In the genomic region with DNA sequence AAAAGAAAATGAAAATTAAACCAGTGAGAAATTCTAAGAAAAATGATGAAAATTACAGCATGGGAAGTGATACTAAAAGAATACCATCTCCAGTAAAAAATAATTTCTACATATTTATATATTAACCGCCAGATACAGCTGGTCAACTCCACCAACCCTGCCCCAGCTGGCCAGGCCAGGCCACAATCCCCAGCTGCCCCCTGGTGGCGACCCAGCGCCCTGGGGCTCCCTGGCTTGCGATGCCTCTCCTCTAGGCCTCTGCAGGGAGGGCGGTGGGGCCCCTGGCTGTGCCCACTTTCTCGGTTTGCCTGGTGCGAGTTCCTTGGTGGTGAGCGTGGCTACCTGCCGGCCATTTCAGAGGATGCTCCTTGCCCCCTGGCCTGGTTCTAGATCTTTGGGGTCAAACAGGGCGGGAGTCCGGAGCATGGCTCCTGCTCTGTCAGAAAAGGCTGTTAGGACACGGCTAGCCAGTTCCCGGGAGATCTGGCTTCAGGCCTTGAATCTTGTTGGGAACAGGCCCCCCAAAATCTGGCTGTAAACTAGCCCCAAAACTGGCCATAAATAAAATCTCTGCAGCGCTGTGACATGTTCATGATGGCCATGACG, we compare ENCODE assay signal across 8 cellular contexts. TPM values are rescaled to one million over a fixed set of nuclear protein-coding genes. Genes with fewer than 3 reads are reported as not detected.
DNase-seq lines count a peak whose midpoint lies in the region; ATAC-seq and TF ChIP-seq lines count a peak whose summit lies in the region.

No MANE protein-coding gene starts in this region.

- intact Hi-C loops in colonic mucosa (cut with DNase I) (loop anchor here (2.0 kb wide), 2 partner anchors 42 to 132 kb away; no protein-coding TSS in a partner anchor), left lung (cut with DNase I) (loop anchor here in 1 of 2 donors (5.0 kb wide), 2 partner anchors 43 to 128 kb away; no protein-coding TSS in a partner anchor)

- peaks cover 8% of the 10 kb centered on the region for H3K27me3 ChIP-seq in colonic mucosa
- peaks cover 0 to 19% of the 10 kb centered on the region in 2 donors for H3K27me3 ChIP-seq in left lung

- peaks cover 8% of the 10 kb centered on the region for H3K4me1 Mint-ChIP-seq in activated CD4-positive, alpha-beta T cell treated with anti-CD3 and anti-CD28 coated beads, Interleukin-2, amount 10 ng/mL, durations not matched to agents 7 days and 5 days

- peaks cover 4% of the 10 kb centered on the region for H3K4me1 ChIP-seq in colonic mucosa
- H3K4me1 ChIP-seq in left lung = peaks cover 25 to 58% of the 10 kb centered on the region in 2 donors

- POLR2A ChIA-PET in activated CD4-positive, alpha-beta T cell treated with anti-CD3 and anti-CD28 coated beads, Interleukin-2, amount 10 ng/mL, durations not matched to agents 7 days and 5 days (lab: Charles Lee) = interaction anchor here (0.6 kb wide), 1 partner anchor 25 kb away, joined by 4 read pairs; no protein-coding TSS in a partner anchor

- H3K4me3 Mint-ChIP-seq in activated CD4-positive, alpha-beta T cell treated with anti-CD3 and anti-CD28 coated beads, Interleukin-2, amount 10 ng/mL, durations not matched to agents 7 days and 5 days = no peak overlapping the region

- TF ChIP-seq CTCF in colonic mucosa (IDR thresholded peaks at IDR 0.05) (peak; percentile 97), left lung (IDR thresholded peaks at IDR 0.05) (peak; percentile 87 to 97)

- H3K9me3 ChIP-seq in colonic mucosa = no peaks in the 10 kb centered on the region
- H3K9me3 ChIP-seq in left lung = no peaks in the 10 kb centered on the region

- H3K27ac ChIP-seq in colonic mucosa (no peak overlapping the region), left lung (peak overlapping the region in 1 of 2 donors; percentile 35)

- peak; percentile 16 for DNase-seq in SIG-M5 treated with dmso at 0.1 percent for 504 hours (lab: John Stamatoyannopoulos, UW; ENCODE audit: unreplicated experiment)
- no peak for DNase-seq in SIG-M5 (lab: John Stamatoyannopoulos, UW)
- DNase-seq in NCI-H1092 treated with DMSO at 0.1 percent for 48 hours (lab: John Stamatoyannopoulos, UW) = peak; percentile 54
- DNase-seq in activated CD4-positive, alpha-beta T cell treated with anti-CD3 and anti-CD28 coated beads, Interleukin-2, amount 10 ng/mL, durations not matched to agents 7 days and 5 days = peak; percentile 76
- DNase-seq in colonic mucosa = peak; percentile 84
- peak; percentile 82 to 96 for DNase-seq in left lung
- peak; percentile 22 to 67 (median 39) for DNase-seq in stimulated activated CD4-positive, alpha-beta T cell treated with anti-CD3 and anti-CD28 coated beads, TNF-alpha, amount 100 ng/mL, for 1 hour (ENCODE audit: low read depth in 3 of 3, low spot score in 1 of 3)

- no peaks in the 10 kb centered on the region for H3K36me3 Mint-ChIP-seq in activated CD4-positive, alpha-beta T cell treated with anti-CD3 and anti-CD28 coated beads, Interleukin-2, amount 10 ng/mL, durations not matched to agents 7 days and 5 days (ENCODE audit: low read depth)

- no peak overlapping the region for H3K27ac Mint-ChIP-seq in activated CD4-positive, alpha-beta T cell treated with anti-CD3 and anti-CD28 coated beads, Interleukin-2, amount 10 ng/mL, durations not matched to agents 7 days and 5 days

- H3K9ac ChIP-seq in colonic mucosa (ENCODE audit: low read depth in 2 of 2, low read length in 2 of 2) = no peak overlapping the region

- no peaks in the 10 kb centered on the region for H3K36me3 ChIP-seq in colonic mucosa
- H3K36me3 ChIP-seq in left lung = peaks cover 0 to 31% of the 10 kb centered on the region in 2 donors

- ATAC-seq in left lung = peak; percentile 78
- ATAC-seq in GM18517 (IDR thresholded peaks at IDR 0.05; ENCODE audit: unreplicated experiment) = no peak

- H3K4me3 ChIP-seq in colonic mucosa = no peak overlapping the region
- no peak overlapping the region for H3K4me3 ChIP-seq in left lung

- H3K9me3 Mint-ChIP-seq in activated CD4-positive, alpha-beta T cell treated with anti-CD3 and anti-CD28 coated beads, Interleukin-2, amount 10 ng/mL, durations not matched to agents 7 days and 5 days = no peaks in the 10 kb centered on the region

- H3K27me3 Mint-ChIP-seq in activated CD4-positive, alpha-beta T cell treated with anti-CD3 and anti-CD28 coated beads, Interleukin-2, amount 10 ng/mL, durations not matched to agents 7 days and 5 days = peaks cover 2% of the 10 kb centered on the region

- CTCF ChIA-PET in activated CD4-positive, alpha-beta T cell treated with anti-CD3 and anti-CD28 coated beads, Interleukin-2, amount 10 ng/mL, durations not matched to agents 7 days and 5 days (lab: Charles Lee) = interaction anchor here (0.5 to 2.0 kb wide), 15 partner anchors 9 to 720 kb away, joined by 3 to 9 read pairs (median 3); a partner anchor contains a TSS

RNA-seq across cellular contexts. Expression of a gene that starts 14.5 kb away (rescaled TPM):
- under 1 TPM; 0.12 to 0.17 TPM for total RNA-seq in activated CD4-positive, alpha-beta T cell treated with anti-CD3 and anti-CD28 coated beads, Interleukin-2, amount 10 ng/mL, durations not matched to agents 7 days and 5 days
- 1 to 10 TPM in 1 of 2 donors, under 1 TPM in 1; 0.89 to 4.1 TPM for total RNA-seq in colonic mucosa
- 10 to 100 TPM; 28.9 to 31.0 TPM for total RNA-seq in left lung

RNA-seq across cellular contexts. Expression of a gene that starts 20.7 kb away (rescaled TPM):
- 10 to 100 TPM; 35.1 to 39.3 TPM for total RNA-seq in activated CD4-positive, alpha-beta T cell treated with anti-CD3 and anti-CD28 coated beads, Interleukin-2, amount 10 ng/mL, durations not matched to agents 7 days and 5 days
- total RNA-seq in colonic mucosa (10 to 100 TPM; 28.2 to 43.6 TPM), left lung (10 to 100 TPM; 26.2 to 44.6 TPM)

RNA-seq across cellular contexts. Expression of a gene that starts 41.3 kb away (rescaled TPM):
- total RNA-seq in activated CD4-positive, alpha-beta T cell treated with anti-CD3 and anti-CD28 coated beads, Interleukin-2, amount 10 ng/mL, durations not matched to agents 7 days and 5 days = not detected
- total RNA-seq in colonic mucosa = 1 to 10 TPM; 2.7 to 4.1 TPM
- 10 to 100 TPM; 24.5 to 28.3 TPM for total RNA-seq in left lung

RNA-seq across cellular contexts. Expression of a gene that starts 57.6 kb away (rescaled TPM):
- 10 to 100 TPM; 19.3 to 19.7 TPM for total RNA-seq in activated CD4-positive, alpha-beta T cell treated with anti-CD3 and anti-CD28 coated beads, Interleukin-2, amount 10 ng/mL, durations not matched to agents 7 days and 5 days
- total RNA-seq in colonic mucosa (10 to 100 TPM in 1 of 2 donors, 1 to 10 TPM in 1; 5.4 to 15.4 TPM), left lung (10 to 100 TPM in 1 of 2 donors, 1 to 10 TPM in 1; 6.4 to 12.8 TPM)

Comparison
In these comparisons a context has a peak if more than half of its experiments do, and no peak if none do; other contexts are left out.
1. RNA of a gene that starts 14.5 kb away (total RNA-seq): 28.9 to 31.0 TPM in left lung; 0.89 to 4.1 TPM in colonic mucosa and 0.12 to 0.17 TPM in activated CD4-positive, alpha-beta T cell treated with anti-CD3 and anti-CD28 coated beads, Interleukin-2, amount 10 ng/mL, durations not matched to agents 7 days and 5 days; every median in the first group is over 4 times any median in the second.
2. RNA of a gene that starts 41.3 kb away (total RNA-seq): 24.5 to 28.3 TPM in left lung; 2.7 to 4.1 TPM in colonic mucosa and not detected in activated CD4-positive, alpha-beta T cell treated with anti-CD3 and anti-CD28 coated beads, Interleukin-2, amount 10 ng/mL, durations not matched to agents 7 days and 5 days; every median in the first group is over 4 times any median in the second.